Comparison of ENCODE assay signal across 35 cellular contexts in the genomic region with DNA sequence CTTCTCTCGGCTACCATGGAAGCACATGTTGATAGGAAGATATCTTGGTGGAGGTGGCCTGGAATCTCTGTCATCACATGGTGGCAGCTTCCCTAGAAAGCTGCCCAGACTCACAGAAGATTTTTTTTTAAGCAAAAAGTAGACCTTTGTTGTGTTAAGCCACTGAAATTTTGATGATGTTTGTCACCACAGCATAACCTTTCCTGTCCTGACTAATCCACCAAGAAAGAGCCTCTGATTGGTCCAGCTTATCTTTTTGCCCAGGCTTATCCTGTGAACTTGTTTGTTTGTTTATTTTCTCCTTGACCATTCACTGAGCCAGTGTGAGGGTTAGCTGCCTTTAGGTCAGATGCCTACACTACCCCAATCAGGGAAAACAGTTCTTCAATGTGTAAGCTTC.
"Had no signal": no experiment of that assay in that cellular context is flagged by ENCODE, and none has a peak within 500 bp of the region (broad histone marks: within the 10 kb centered on the region; RNA-seq: fewer than 3 reads in every experiment).

No MANE protein-coding gene starts in this region.

- H3K36me3 ChIP-seq: MG63 had no signal

- H3K4me3 ChIP-seq: MG63 had no signal

- H3K9me3 ChIP-seq: MG63 had no signal

- DNase-seq: Karpas-422, Kasumi-1, MG63, MM.1S, MV-4-11, NCI-H1048, NCI-H1092, NCI-H1092 treated with DMSO at 0.1 percent for 48 hours, NCI-H1105, NCI-H1105 treated with DMSO at 0.1 percent for 48 hours, NCI-H1417, NCI-H1417 treated with DMSO at 0.1 percent for 48 hours, NCI-H1436, NCI-H1436 treated with DMSO at 0.1 percent for 48 hours, NCI-H146, NCI-H1694, NCI-H1694 treated with DMSO at 0.1 percent for 48 hours, NCI-H187, NCI-H187 treated with DMSO at 0.1 percent for 48 hours, NCI-H1930, NCI-H2029, NCI-H2029 treated with DMSO at 0.1 percent for 48 hours, NCI-H2081, NCI-H2081 treated with DMSO at 0.1 percent for 48 hours, NCI-H2107, NCI-H2171, NCI-H2171 treated with DMSO at 0.1 percent for 48 hours, NCI-H2227 treated with DMSO at 0.1 percent for 48 hours, NCI-H226, NCI-H345, NCI-H446, NCI-H446 treated with DMSO at 0.1 percent for 48 hours, NCI-H510A, NCI-H510A treated with DMSO at 0.1 percent for 48 hours, NCI-H524 had no signal

- H3K27me3 ChIP-seq: MG63 had no signal
